ENCODE assay signal across 9 cellular contexts in the genomic region with DNA sequence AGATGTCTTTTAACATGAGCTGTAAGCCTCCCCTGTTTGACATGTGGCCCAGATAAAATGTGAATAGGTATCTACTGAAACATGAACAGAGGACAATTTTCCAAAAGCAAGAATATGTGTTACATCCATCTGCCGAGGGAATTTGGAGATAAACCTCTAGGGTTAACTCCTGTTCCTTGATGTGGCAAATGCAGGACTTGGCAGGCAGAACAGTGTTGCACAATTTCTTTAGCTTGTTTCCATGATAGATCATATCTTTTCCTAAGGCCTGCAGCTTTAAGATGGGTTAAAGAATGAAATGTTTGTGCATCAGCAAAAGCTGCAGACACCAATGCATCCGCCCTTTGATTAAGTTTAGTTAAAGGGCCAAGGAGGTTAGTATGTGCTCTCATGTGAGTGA. TPM values are rescaled to one million over a fixed set of nuclear protein-coding genes. Genes with fewer than 3 reads are reported as not detected.
DNase-seq lines count a peak whose midpoint lies in the region; ATAC-seq, FAIRE-seq and TF ChIP-seq lines count a peak whose summit lies in the region.
"Not testable (repeated sequence)": the region's sequence is repeated elsewhere in the genome, so short reads cannot be mapped to it uniquely, and the experiment has no call there.
"Had no signal": no experiment of that assay in that cellular context is flagged by ENCODE, and none has a peak within 500 bp of the region (broad histone marks: within the 10 kb centered on the region; RNA-seq: fewer than 3 reads in every experiment).

No MANE protein-coding gene starts in this region.

- TF ChIP-seq EP300 in A549 (IDR thresholded peaks at IDR 0.05); K562 (IDR thresholded peaks at IDR 0.05; ENCODE audit: low read length): not testable (repeated sequence)

- not testable (repeated sequence) for BruUV-seq in K562 (replicated peaks; lab: Mats Ljungman, UMichigan)

- POLR2A ChIA-PET in A549 (lab: Yijun Ruan, JAX); K562 (lab: Yijun Ruan, JAX): not testable (repeated sequence)

- H4K20me1 ChIP-seq in K562 (replicated peaks; ENCODE audit: control insufficient read depth, insufficient read depth, low read length) = not testable (repeated sequence)

- H3K9me1 ChIP-seq in K562 (ENCODE audit: control insufficient read depth, insufficient read depth, low read length) = not testable (repeated sequence)

- TF ChIP-seq RAD21 in A549 (conservative IDR thresholded peaks at IDR 0.05 in 1 of 2, IDR thresholded peaks at IDR 0.05 in 1 of 2); K562 (CRISPR knock-in tag; conservative IDR thresholded peaks at IDR 0.05 in 1 of 2, IDR thresholded peaks at IDR 0.05 in 1 of 2): not testable (repeated sequence)

- H3K4me2 ChIP-seq in A549; K562 (ENCODE audit: insufficient read depth, low read length): not testable (repeated sequence)

- in situ Hi-C loops in K562 (cut with MboI) = not testable (repeated sequence)

- H3K9ac ChIP-seq in SK-N-MC (ENCODE audit: insufficient read length); K562 (ENCODE audit: insufficient read depth in 1 of 2, low read depth in 2 of 2, low read length in 2 of 2): not testable (repeated sequence)

- ATAC-seq in A549, K562: not testable (repeated sequence)

- H3K36me3 ChIP-seq in SK-N-MC (ENCODE audit: insufficient read depth, low read length); K562 (ENCODE audit: control insufficient read depth, insufficient read depth, low read length); prostate gland: not testable (repeated sequence)

- H3K4me1 ChIP-seq in A549; K562 (replicated peaks in 1 of 2; ENCODE audit: control insufficient read depth in 2 of 2, insufficient read depth in 2 of 2, low read length in 2 of 2); prostate gland (replicated peaks): not testable (repeated sequence)

- TF ChIP-seq CTCF in A549 (IDR thresholded peaks at IDR 0.05); K562 (IDR thresholded peaks at IDR 0.05 in 2 of 3, conservative IDR thresholded peaks at IDR 0.05 in 1 of 3; ENCODE audit: insufficient read depth in 2 of 3, low read depth in 1 of 3, low read length in 3 of 3); prostate gland (IDR thresholded peaks at IDR 0.05): not testable (repeated sequence)

- not testable (repeated sequence) for H3K27me3 ChIP-seq in K562 (ENCODE audit: control insufficient read depth in 2 of 2, insufficient read depth in 2 of 2, low read length in 2 of 2); prostate gland (replicated peaks; ENCODE audit: insufficient read depth)

- not testable (repeated sequence) for H3K4me3 ChIP-seq in A549, SK-N-MC, K562, prostate gland

- not testable (repeated sequence) for H3K9me3 ChIP-seq in A549; SK-N-MC (ENCODE audit: low read depth, low read length); K562 (replicated peaks; ENCODE audit: control insufficient read depth, insufficient read depth, low read depth, low read length); prostate gland

- CTCF ChIA-PET in A549 (lab: Yijun Ruan, JAX) = interaction anchor here (1.0 to 1.7 kb wide), 3 partner anchors 12 to 14 kb away, joined by 4 read pairs; partner anchors contain the start of gene SUCLG1
- CTCF ChIA-PET in K562 (lab: Yijun Ruan, JAX; ENCODE audit: low intra/inter-chr PET ratio) = not testable (repeated sequence)

- intact Hi-C loops in K562 (cut with micrococcal nuclease); prostate gland (cut with DNase I): not testable (repeated sequence)

- not testable (repeated sequence) for TF ChIP-seq POLR2A in A549 (IDR thresholded peaks at IDR 0.05; ENCODE audit: low read length); K562 (conservative IDR thresholded peaks at IDR 0.05); prostate gland (IDR thresholded peaks at IDR 0.05)

- not testable (repeated sequence) for DNase-seq in A549 (ENCODE audit: low read depth in 1 of 2, low spot score in 1 of 2); HTR-8/SVneo (ENCODE audit: insufficient read length, low spot score); K562 (ENCODE audit: extremely low read depth in 1 of 4, low spot score in 3 of 4)
- peak; percentile 39 for DNase-seq in SK-N-MC (ENCODE audit: low read depth, low spot score)
- DNase-seq in fibroblast of the conjunctiva (ENCODE audit: low read depth) = peak; percentile 49
- peak; percentile 62 for DNase-seq in prostate gland (ENCODE audit: low spot score)
- peak; percentile 48 for DNase-seq in ureter (ENCODE audit: low spot score)

- WGBS in A549 (ENCODE audit: missing lambda C conversion rate) = 80% methylated on average over 2 of the region's 2 CpGs
- 0% methylated on average over 2 of the region's 2 CpGs for WGBS in K562 (ENCODE audit: insufficient coverage, low coverage, missing lambda C conversion rate)
- WGBS in prostate gland = 27% methylated on average over 2 of the region's 2 CpGs

- H2AFZ ChIP-seq in K562 (ENCODE audit: low read depth, low read length) = not testable (repeated sequence)

- H3K27ac ChIP-seq in A549; SK-N-MC; K562 (ENCODE audit: extremely low read depth, low read depth, low read length); prostate gland: not testable (repeated sequence)

- H3K79me2 ChIP-seq in K562 (ENCODE audit: control insufficient read depth, insufficient read depth, low read length) = not testable (repeated sequence)

- FAIRE-seq in A549 (lab: Jason Lieb, UNC); K562 (lab: Jason Lieb, UNC): not testable (repeated sequence)
- FAIRE-seq in HTR-8/SVneo (lab: Jason Lieb, UNC) (peak; percentile 54), endometrium (lab: Jason Lieb, UNC) (peak; percentile 46)

RNA-seq across cellular contexts. Expression of gene SUCLG1, which starts 13.3 kb away (rescaled TPM):
- 90.0 and 96.5 TPM in 2 replicates for polyA plus RNA-seq in A549 (2011; rRNA removed)
- 52.3 and 58.2 TPM in 2 replicates for polyA plus RNA-seq in A549 (2012; cell fraction: cytosol; rRNA removed)
- 29.5 and 33.2 TPM in 2 replicates for polyA plus RNA-seq in A549 (2012; cell fraction: nucleus; rRNA removed)
- polyA plus RNA-seq in A549 (2017; fragmentation: RNase III; extraction: RNeasy Plus Mini Kit Qiagen cat#74134 plus additional on column Dnase treatment) = 144 to 157 TPM (median 151 TPM) in 3 replicates
- 19.0 and 22.4 TPM in 2 replicates for polyA minus RNA-seq in A549 (2011; rRNA and poly(A)+ RNA removed)
- 25.2 and 55.9 TPM in 2 replicates for total RNA-seq in K562 (2011; cell fraction: chromatin; rRNA removed; ENCODE audit: low replicate concordance)
- 17.0 and 31.5 TPM in 2 replicates for total RNA-seq in K562 (2011; cell fraction: nucleolus; rRNA removed)
- total RNA-seq in K562 (2011; cell fraction: nucleoplasm; rRNA removed) = 32.8 and 48.8 TPM in 2 replicates
- 81.1 and 90.5 TPM in 2 replicates for total RNA-seq in K562 (2014; rRNA removed)
- total RNA-seq in K562 (2014; rRNA removed; fragmentation: Illumina TruSeq; extraction: Trizol) = 122 and 136 TPM in 2 replicates
- 113 and 123 TPM in 2 replicates for total RNA-seq in K562 (2015; rRNA removed; fragmentation: Illumina TruSeq; extraction: Trizol)
- total RNA-seq in K562 (2021) = 108 and 122 TPM in 2 replicates
- polyA plus RNA-seq in K562 (2011; rRNA removed) = 64.2 and 112 TPM in 2 replicates
- 36.6 and 56.1 TPM in 2 replicates for polyA plus RNA-seq in K562 (2011; cell fraction: cytosol; rRNA removed)
- polyA plus RNA-seq in K562 (2011; cell fraction: nucleus; rRNA removed) = 34.7 and 35.0 TPM in 2 replicates
- 97.4 and 110 TPM in 2 replicates for polyA plus RNA-seq in K562 (2012)
- 108 and 114 TPM in 2 replicates for polyA plus RNA-seq in K562 (2014; fragmentation: Illumina TruSeq; extraction: Trizol)
- 100 to 1,000 TPM; 261 to 325 TPM for polyA plus RNA-seq in K562 (2014; fragmentation: Nextera tagmentation; extraction: Ambion mirVana)
- 115 and 127 TPM in 2 replicates for polyA plus RNA-seq in K562 (2014; rRNA removed)
- polyA minus RNA-seq in K562 (2011; rRNA and poly(A)+ RNA removed) = 34.6 and 43.1 TPM in 2 replicates
- polyA minus RNA-seq in K562 (2011; cell fraction: cytosol; rRNA and poly(A)+ RNA removed) = 27.5 and 29.7 TPM in 2 replicates
- polyA minus RNA-seq in K562 (2011; cell fraction: nucleus; rRNA and poly(A)+ RNA removed) = 24.3 and 25.8 TPM in 2 replicates
- 10 to 100 TPM; 50.3 to 92.2 TPM for total RNA-seq in prostate gland
- 90.7 TPM for total RNA-seq in ureter

RNA-seq across cellular contexts. Expression of gene DNAH6, which starts 43.9 kb away (rescaled TPM):
- polyA plus RNA-seq in A549 (2011; rRNA removed) (0.22 and 0.32 TPM in 2 replicates), A549 (2017; fragmentation: RNase III; extraction: RNeasy Plus Mini Kit Qiagen cat#74134 plus additional on column Dnase treatment) (0.05 to 0.13 TPM (median 0.08 TPM) in 3 replicates), K562 (2011; rRNA removed) (0.01 and 0.07 TPM in 2 replicates), K562 (2014; fragmentation: Illumina TruSeq; extraction: Trizol) (0.01 TPM in 1 of 2 replicates, not detected in the other), K562 (2014; fragmentation: Nextera tagmentation; extraction: Ambion mirVana) (under 1 TPM in 1 of 2 experiments, not detected in 1; 0.01 TPM), K562 (2014; rRNA removed) (not detected in 2 replicates)
- 0.01 and 0.03 TPM in 2 replicates for polyA plus RNA-seq in A549 (2012; cell fraction: cytosol; rRNA removed)
- polyA plus RNA-seq in A549 (2012; cell fraction: nucleus; rRNA removed) = 0.01 and 0.07 TPM in 2 replicates
- polyA minus RNA-seq in A549 (2011; rRNA and poly(A)+ RNA removed) = 0.21 and 0.39 TPM in 2 replicates
- total RNA-seq in K562 (2011; cell fraction: chromatin; rRNA removed; ENCODE audit: low replicate concordance) = 0.05 and 0.07 TPM in 2 replicates
- not detected in 2 replicates for total RNA-seq in K562 (2011; cell fraction: nucleolus; rRNA removed)
- not detected in 2 replicates for total RNA-seq in K562 (2011; cell fraction: nucleoplasm; rRNA removed)
- total RNA-seq in K562 (2014; rRNA removed) (0.08 TPM in 1 of 2 replicates, not detected in the other), K562 (2014; rRNA removed; fragmentation: Illumina TruSeq; extraction: Trizol) (0.04 TPM in 1 of 2 replicates, not detected in the other), K562 (2015; rRNA removed; fragmentation: Illumina TruSeq; extraction: Trizol) (not detected in 2 replicates), K562 (2021) (0.49 TPM in 1 of 2 replicates, not detected in the other), prostate gland (1 to 10 TPM; 1.1 to 4.9 TPM), ureter (2.2 TPM)
- not detected in 2 replicates for polyA plus RNA-seq in K562 (2011; cell fraction: cytosol; rRNA removed)
- polyA plus RNA-seq in K562 (2011; cell fraction: nucleus; rRNA removed) = 0.01 and 0.08 TPM in 2 replicates
- 0.01 and 0.07 TPM in 2 replicates for polyA plus RNA-seq in K562 (2012)
- polyA minus RNA-seq in K562 (2011; rRNA and poly(A)+ RNA removed) = 0.27 TPM in 1 of 2 replicates, not detected in the other
- polyA minus RNA-seq in K562 (2011; cell fraction: cytosol; rRNA and poly(A)+ RNA removed) = not detected in 2 replicates
- polyA minus RNA-seq in K562 (2011; cell fraction: nucleus; rRNA and poly(A)+ RNA removed) = 0.11 TPM in 1 of 2 replicates, not detected in the other
- total RNA-seq: PC-3 had no signal
